Comparison of ENCODE assay signal across 20 cellular contexts in the genomic region with DNA sequence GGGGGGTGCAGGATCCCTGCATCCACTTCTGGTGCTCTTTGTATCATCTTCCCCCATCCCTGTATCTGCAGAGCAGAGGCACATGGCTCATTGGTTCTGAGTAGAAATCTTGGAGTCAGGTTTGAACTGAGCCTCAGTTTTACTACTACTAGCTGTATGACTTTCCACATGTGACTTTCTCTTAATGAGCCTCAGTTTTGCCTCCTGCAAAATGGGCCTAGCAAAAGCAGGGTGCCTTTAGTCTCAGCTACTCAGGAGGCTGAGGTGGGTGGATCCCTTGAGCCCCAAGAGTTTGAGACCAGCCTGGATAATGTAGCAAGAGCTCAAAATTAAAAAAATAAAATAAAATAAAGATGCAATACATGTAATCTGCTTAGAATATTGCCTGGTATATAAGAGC.
"Had no signal": no experiment of that assay in that cellular context is flagged by ENCODE, and none has a peak within 500 bp of the region (broad histone marks: within the 10 kb centered on the region; RNA-seq: fewer than 3 reads in every experiment).

No MANE protein-coding gene starts in this region.

- FAIRE-seq: keratinocyte, urothelium cell line had no signal

- H3K4me1 ChIP-seq: colonic mucosa, gastrocnemius medialis, lower lobe of right lung, neural progenitor cell, prostate gland, right atrium auricular region, sigmoid colon, stomach, thyroid gland had no signal

- H3K9ac ChIP-seq: neural progenitor cell had no signal

- H3K27me3 ChIP-seq: colonic mucosa, gastrocnemius medialis, neural progenitor cell, right atrium auricular region, sigmoid colon, stomach, thyroid gland had no signal

- H3K36me3 ChIP-seq: colonic mucosa, gastrocnemius medialis, neural progenitor cell, prostate gland, right atrium auricular region, sigmoid colon, thyroid gland had no signal

- H3K9me3 ChIP-seq: colonic mucosa, gastrocnemius medialis, lower lobe of right lung, prostate gland, right atrium auricular region, sigmoid colon, stomach, thyroid gland had no signal

- H3K4me3 ChIP-seq: colonic mucosa, gastrocnemius medialis, lower lobe of right lung, neural progenitor cell, prostate gland, right atrium auricular region, sigmoid colon, stomach, thyroid gland had no signal

- DNase-seq: colonic mucosa; dermis blood vessel endothelial cell; effector memory CD4-positive, alpha-beta T cell; foreskin fibroblast; gastrocnemius medialis; left ventricle myocardium superior; lower lobe of right lung; nucleus accumbens; sigmoid colon; stimulated activated CD4-positive, alpha-beta T cell treated with anti-CD3 and anti-CD28 coated beads, Interleukin-2, amount 100 ng/mL, for 24 hours; stimulated activated CD4-positive, alpha-beta T cell treated with anti-CD3 and anti-CD28 coated beads, Interleukin-4, amount 100 ng/mL, for 24 hours; stimulated activated naive CD4-positive, alpha-beta T cell treated with Interleukin-2 at 50 U/mL for 16 hours; stomach; thyroid gland; trophoblast cell had no signal

- ATAC-seq: gastrocnemius medialis, left ventricle myocardium superior had no signal

- H2AFZ ChIP-seq: neural progenitor cell had no signal

- H3K27ac ChIP-seq: colonic mucosa, gastrocnemius medialis, lower lobe of right lung, neural progenitor cell, prostate gland, right atrium auricular region, sigmoid colon, thyroid gland had no signal

- H3K4me2 ChIP-seq: neural progenitor cell had no signal
